In the genomic region with DNA sequence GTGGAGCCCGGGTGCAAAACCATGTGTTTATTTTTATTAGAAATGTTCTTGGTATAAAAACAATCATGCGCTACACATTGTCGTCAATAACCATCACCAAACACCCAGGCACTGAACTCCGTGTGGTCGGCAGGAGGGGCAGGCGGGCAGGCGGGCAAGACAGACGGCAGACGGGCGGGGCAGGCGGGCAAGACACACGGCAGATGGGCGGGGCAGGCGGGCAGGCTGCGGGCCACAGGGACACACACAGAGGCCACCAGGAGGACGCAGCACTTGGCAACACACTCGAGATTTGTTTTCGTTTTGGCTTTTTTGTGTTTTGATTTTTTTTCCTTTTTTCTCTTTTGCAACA, we compare ENCODE assay signal across 1 cellular context.
TF ChIP-seq lines count a peak whose summit lies in the region.

No MANE protein-coding gene starts in this region.

TF ChIP-seq in HCT116, 20 proteins besides CTCF, POLR2A, EP300 and RAD21 (continued from another document):
- TF ChIP-seq, protein P1, sequence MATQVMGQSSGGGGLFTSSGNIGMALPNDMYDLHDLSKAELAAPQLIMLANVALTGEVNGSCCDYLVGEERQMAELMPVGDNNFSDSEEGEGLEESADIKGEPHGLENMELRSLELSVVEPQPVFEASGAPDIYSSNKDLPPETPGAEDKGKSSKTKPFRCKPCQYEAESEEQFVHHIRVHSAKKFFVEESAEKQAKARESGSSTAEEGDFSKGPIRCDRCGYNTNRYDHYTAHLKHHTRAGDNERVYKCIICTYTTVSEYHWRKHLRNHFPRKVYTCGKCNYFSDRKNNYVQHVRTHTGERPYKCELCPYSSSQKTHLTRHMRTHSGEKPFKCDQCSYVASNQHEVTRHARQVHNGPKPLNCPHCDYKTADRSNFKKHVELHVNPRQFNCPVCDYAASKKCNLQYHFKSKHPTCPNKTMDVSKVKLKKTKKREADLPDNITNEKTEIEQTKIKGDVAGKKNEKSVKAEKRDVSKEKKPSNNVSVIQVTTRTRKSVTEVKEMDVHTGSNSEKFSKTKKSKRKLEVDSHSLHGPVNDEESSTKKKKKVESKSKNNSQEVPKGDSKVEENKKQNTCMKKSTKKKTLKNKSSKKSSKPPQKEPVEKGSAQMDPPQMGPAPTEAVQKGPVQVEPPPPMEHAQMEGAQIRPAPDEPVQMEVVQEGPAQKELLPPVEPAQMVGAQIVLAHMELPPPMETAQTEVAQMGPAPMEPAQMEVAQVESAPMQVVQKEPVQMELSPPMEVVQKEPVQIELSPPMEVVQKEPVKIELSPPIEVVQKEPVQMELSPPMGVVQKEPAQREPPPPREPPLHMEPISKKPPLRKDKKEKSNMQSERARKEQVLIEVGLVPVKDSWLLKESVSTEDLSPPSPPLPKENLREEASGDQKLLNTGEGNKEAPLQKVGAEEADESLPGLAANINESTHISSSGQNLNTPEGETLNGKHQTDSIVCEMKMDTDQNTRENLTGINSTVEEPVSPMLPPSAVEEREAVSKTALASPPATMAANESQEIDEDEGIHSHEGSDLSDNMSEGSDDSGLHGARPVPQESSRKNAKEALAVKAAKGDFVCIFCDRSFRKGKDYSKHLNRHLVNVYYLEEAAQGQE (IDR thresholded peaks at IDR 0.05; ENCODE audit: low read depth), result no peak
- no peak for TF ChIP-seq EZH2phosphoT487 (IDR thresholded peaks at IDR 0.05; ENCODE audit: borderline replicate concordance)
- TF ChIP-seq MAX (IDR thresholded peaks at IDR 0.05), result no peak
- no peak for TF ChIP-seq YY1 (IDR thresholded peaks at IDR 0.05; ENCODE audit: extremely low read depth, insufficient replicate concordance, low read depth, low read length)
- TF ChIP-seq ZNF274 (IDR thresholded peaks at IDR 0.05; ENCODE audit: low read depth, low read length), result no peak
- TF ChIP-seq CEBPB (IDR thresholded peaks at IDR 0.05; ENCODE audit: low read depth), result no peak
- TF ChIP-seq ZFX (IDR thresholded peaks at IDR 0.05), result no peak
- TF ChIP-seq SP1 (IDR thresholded peaks at IDR 0.05; ENCODE audit: low read depth), result no peak
- no peak for TF ChIP-seq TCF7L2 (IDR thresholded peaks at IDR 0.05; ENCODE audit: borderline replicate concordance, extremely low read depth, insufficient read depth, insufficient read length)
- TF ChIP-seq SIN3A (IDR thresholded peaks at IDR 0.05; ENCODE audit: low read depth), result no peak
- no peak for TF ChIP-seq CBX3 (IDR thresholded peaks at IDR 0.05; ENCODE audit: low read depth)
- TF ChIP-seq FOSL1 (IDR thresholded peaks at IDR 0.05; ENCODE audit: low read depth), result no peak
- TF ChIP-seq EZH2 (IDR thresholded peaks at IDR 0.05), result no peak
